In the genomic region with DNA sequence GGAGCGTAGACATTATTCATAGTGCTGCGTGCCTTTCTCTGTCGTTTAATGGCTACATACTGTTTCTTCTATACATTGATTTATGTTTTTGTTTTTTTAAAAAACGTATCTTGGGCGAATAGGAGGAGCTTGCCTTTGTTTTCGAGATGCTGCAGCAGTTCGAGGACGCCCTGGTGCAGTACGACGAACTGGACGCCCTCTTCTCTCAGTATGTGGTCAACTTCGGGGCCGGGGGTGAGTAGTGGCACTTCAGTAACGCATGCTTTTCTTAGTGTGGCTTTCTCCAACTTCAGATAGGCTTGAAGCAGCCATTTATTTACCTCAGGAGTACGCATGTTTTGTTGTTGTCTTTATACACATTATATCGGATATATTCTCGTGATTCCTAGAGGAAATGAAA, we compare ENCODE assay signal across 10 cellular contexts.
"Had no signal": no experiment of that assay in that cellular context is flagged by ENCODE, and none has a peak within 500 bp of the region (broad histone marks: within the 10 kb centered on the region; RNA-seq: fewer than 3 reads in every experiment).

No MANE protein-coding gene starts in this region.

- DNase-seq: activated CD4-positive, CD25-positive, alpha-beta regulatory T cell treated with anti-CD3 and anti-CD28 coated beads, Interleukin-2, amount 50 U/mL, for 72 hours; activated CD8-positive, alpha-beta memory T cell treated with anti-CD3 and anti-CD28 coated beads, Interleukin-2, amount 50 U/mL, for 4 hours; activated naive CD4-positive, alpha-beta T cell treated with anti-CD3 and anti-CD28 coated beads, Interleukin-2, amount 10 ng/mL, durations not matched to agents 7 days and 5 days; islet precursor cell; naive B cell; retina; stimulated activated naive CD4-positive, alpha-beta T cell; T1000; trophoblast cell had no signal

- H3K9me3 Mint-ChIP-seq: activated naive CD4-positive, alpha-beta T cell treated with anti-CD3 and anti-CD28 coated beads, Interleukin-2, amount 10 ng/mL, durations not matched to agents 7 days and 5 days; naive B cell had no signal

- ATAC-seq: left lobe of liver had no signal

- H3K27ac Mint-ChIP-seq: activated naive CD4-positive, alpha-beta T cell treated with anti-CD3 and anti-CD28 coated beads, Interleukin-2, amount 10 ng/mL, durations not matched to agents 7 days and 5 days had no signal

- H3K27me3 Mint-ChIP-seq: activated naive CD4-positive, alpha-beta T cell treated with anti-CD3 and anti-CD28 coated beads, Interleukin-2, amount 10 ng/mL, durations not matched to agents 7 days and 5 days; naive B cell had no signal

- H3K4me3 Mint-ChIP-seq: activated naive CD4-positive, alpha-beta T cell treated with anti-CD3 and anti-CD28 coated beads, Interleukin-2, amount 10 ng/mL, durations not matched to agents 7 days and 5 days had no signal
